30 cellular contexts compared by ENCODE assay signal in the genomic region with DNA sequence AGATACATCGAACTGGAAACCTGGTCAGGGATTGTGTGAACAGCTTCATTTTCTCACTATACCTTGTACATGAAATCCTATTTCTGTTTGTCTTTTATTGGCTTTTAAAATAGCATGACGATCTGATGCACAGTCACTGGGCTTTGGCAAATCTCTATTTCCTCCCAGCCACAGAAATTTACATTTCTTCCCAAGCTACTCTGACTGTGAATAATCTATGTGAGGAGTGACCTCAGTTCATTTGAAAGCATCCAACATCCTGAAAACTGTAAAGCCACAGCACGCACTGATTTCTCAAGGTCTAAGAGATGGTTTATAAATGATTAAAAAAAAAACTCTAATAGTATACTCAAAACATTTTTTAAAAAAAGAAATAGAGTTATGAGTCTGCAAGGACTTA.
"Had no signal": no experiment of that assay in that cellular context is flagged by ENCODE, and none has a peak within 500 bp of the region (broad histone marks: within the 10 kb centered on the region; RNA-seq: fewer than 3 reads in every experiment).

No MANE protein-coding gene starts in this region.

- ATAC-seq: activated CD4-positive, alpha-beta T cell treated with anti-CD3 and anti-CD28 coated beads for 36 hours; esophagus mucosa; gastroesophageal sphincter; left ventricle myocardium superior; naive thymus-derived CD8-positive, alpha-beta T cell; psoas muscle; stimulated activated memory B cell treated with anti-CD40 and anti-IgM and Interleukin-4, amounts not matched to agents 10 μg/mL and 1 μg/mL and 100 μg/mL, for 72 hours; upper lobe of right lung had no signal

- H3K27me3 ChIP-seq: adrenal gland, ascending aorta, brain microvascular endothelial cell, gastroesophageal sphincter, neural progenitor cell, sigmoid colon, suprapubic skin, tibial artery, upper lobe of right lung had no signal

- H3K4me3 ChIP-seq: adrenal gland, ascending aorta, gastroesophageal sphincter, neural progenitor cell, psoas muscle, sigmoid colon, suprapubic skin, tibial artery, upper lobe of right lung had no signal

- H3K9ac ChIP-seq: neural progenitor cell, parathyroid adenoma had no signal

- H3K4me1 ChIP-seq: adrenal gland, gastroesophageal sphincter, neural progenitor cell, parathyroid adenoma, psoas muscle, sigmoid colon, suprapubic skin, upper lobe of right lung had no signal

- DNase-seq: activated CD4-positive, alpha-beta T cell treated with anti-CD3 and anti-CD28 coated beads for 36 hours; activated CD4-positive, alpha-beta T cell treated with anti-CD3 and anti-CD28 coated beads, Interleukin-2, amount 50 U/mL, for 4 hours; activated CD4-positive, CD25-positive, alpha-beta regulatory T cell; activated CD8-positive, alpha-beta memory T cell treated with anti-CD3 and anti-CD28 coated beads for 24 hours; activated effector memory CD4-positive, alpha-beta T cell treated with Interleukin-2 at 50 U/mL for 16 hours; activated naive CD4-positive, alpha-beta T cell treated with Interleukin-2 at 50 U/mL for 16 hours; adrenal gland; brain microvascular endothelial cell; cortex of kidney; hippocampal formation; left cardiac atrium; left ventricle myocardium superior; naive thymus-derived CD8-positive, alpha-beta T cell; occipital lobe; psoas muscle; sigmoid colon; small intestine; stimulated activated CD4-positive, alpha-beta T cell treated with anti-CD3 and anti-CD28 coated beads, Interleukin-1b, Interleukin-23, amount 100 ng/mL, for 48 hours; stimulated activated CD4-positive, alpha-beta T cell treated with anti-CD3 and anti-CD28 coated beads, Interleukin-4, amount 100 ng/mL, for 4 hours; stimulated activated CD8-positive, alpha-beta memory T cell treated with anti-CD3 and anti-CD28 coated beads, Interleukin-4, amount 100 ng/mL, for 48 hours; T-helper 1 cell; tibial artery; upper lobe of right lung had no signal

- H3K9me3 ChIP-seq: adrenal gland, ascending aorta, gastroesophageal sphincter, psoas muscle, sigmoid colon, suprapubic skin, tibial artery, upper lobe of right lung had no signal

- H3K36me3 ChIP-seq: adrenal gland, ascending aorta, brain microvascular endothelial cell, gastroesophageal sphincter, neural progenitor cell, sigmoid colon, suprapubic skin, tibial artery, upper lobe of right lung had no signal

- H3K27ac ChIP-seq: adrenal gland, ascending aorta, brain microvascular endothelial cell, gastroesophageal sphincter, neural progenitor cell, parathyroid adenoma, psoas muscle, sigmoid colon, suprapubic skin, tibial artery, upper lobe of right lung had no signal

- H3K4me2 ChIP-seq: neural progenitor cell had no signal

- H2AFZ ChIP-seq: neural progenitor cell, parathyroid adenoma had no signal

- H3K79me2 ChIP-seq: parathyroid adenoma had no signal
